In the genomic region with DNA sequence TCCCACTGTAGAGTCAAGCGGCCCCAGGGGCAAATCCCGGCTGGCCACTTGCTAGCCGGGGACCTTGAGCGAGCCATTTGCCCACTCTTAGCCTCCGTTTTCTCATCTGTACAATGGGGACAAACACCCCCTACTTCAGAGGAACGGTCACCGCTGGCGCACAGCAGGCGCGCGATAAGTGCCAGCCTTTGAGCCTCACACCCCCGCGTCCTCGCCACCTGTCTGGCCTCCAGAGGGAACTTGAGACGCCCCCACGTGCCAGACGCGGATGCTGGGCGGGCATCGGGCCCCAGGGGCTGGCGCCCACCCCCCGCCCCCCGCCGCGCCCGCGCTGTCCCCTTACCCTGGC, we compare ENCODE assay signal across 8 cellular contexts.
DNase-seq lines count a peak whose midpoint lies in the region; ATAC-seq and TF ChIP-seq lines count a peak whose summit lies in the region.

No MANE protein-coding gene starts in this region.

- no peaks in the 10 kb centered on the region for H3K36me3 ChIP-seq in SJCRH30
- no peaks in the 10 kb centered on the region for H3K36me3 ChIP-seq in esophagus muscularis mucosa

- H3K9me3 Mint-ChIP-seq in stimulated activated memory B cell treated with anti-CD40 and anti-IgM and Interleukin-4, amounts not matched to agents 10 μg/mL and 1 μg/mL and 100 μg/mL, for 72 hours = no peaks in the 10 kb centered on the region

- TF ChIP-seq EP300 in esophagus muscularis mucosa (IDR thresholded peaks at IDR 0.05) = no peak

- TF ChIP-seq POLR2A in esophagus muscularis mucosa (IDR thresholded peaks at IDR 0.05; ENCODE audit: low read depth) = no peak

- H3K4me3 ChIP-seq in SJCRH30 (peak overlapping the region; percentile 40), esophagus muscularis mucosa (peak overlapping the region; percentile 54 to 68 (median 58))

- peaks cover 15% of the 10 kb centered on the region; the same call in 1 of the 2 replicates for H3K27me3 ChIP-seq in SJCRH30
- no peaks in the 10 kb centered on the region for H3K27me3 ChIP-seq in esophagus muscularis mucosa

- no peaks in the 10 kb centered on the region for H3K36me3 Mint-ChIP-seq in stimulated activated memory B cell treated with anti-CD40 and anti-IgM and Interleukin-4, amounts not matched to agents 10 μg/mL and 1 μg/mL and 100 μg/mL, for 72 hours

- H3K27ac Mint-ChIP-seq in stimulated activated memory B cell treated with anti-CD40 and anti-IgM and Interleukin-4, amounts not matched to agents 10 μg/mL and 1 μg/mL and 100 μg/mL, for 72 hours = no peak overlapping the region

- ATAC-seq in stimulated activated memory B cell treated with anti-CD40 and anti-IgM and Interleukin-4, amounts not matched to agents 10 μg/mL and 1 μg/mL and 100 μg/mL, for 72 hours = no peak

- peaks cover 62% of the 10 kb centered on the region for H3K27me3 Mint-ChIP-seq in stimulated activated memory B cell treated with anti-CD40 and anti-IgM and Interleukin-4, amounts not matched to agents 10 μg/mL and 1 μg/mL and 100 μg/mL, for 72 hours

- no peak overlapping the region for H3K27ac ChIP-seq in SJCRH30
- peak overlapping the region; percentile 57 to 77 (median 70) for H3K27ac ChIP-seq in esophagus muscularis mucosa (replicated peaks in 1 of 4)

- peak; percentile 55 for DNase-seq in NCI-H146 (lab: John Stamatoyannopoulos, UW)
- DNase-seq in NCI-H146 treated with DMSO at 0.1 percent for 48 hours (lab: John Stamatoyannopoulos, UW; ENCODE audit: unreplicated experiment) = no peak
- DNase-seq in SJCRH30 = no peak
- DNase-seq in esophagus muscularis mucosa (ENCODE audit: extremely low spot score) = no peak
- no peak for DNase-seq in kidney glomerular epithelial cell (lab: John Stamatoyannopoulos, UW)
- DNase-seq in KG1 (lab: John Stamatoyannopoulos, UW) = no peak
- DNase-seq in dedifferentiated amniotic fluid mesenchymal stem cell (ENCODE audit: extremely low spot score) = no peak

- H3K9me3 ChIP-seq in SJCRH30 (replicated peaks) (no peaks in the 10 kb centered on the region), esophagus muscularis mucosa (no peaks in the 10 kb centered on the region)

- WGBS in esophagus muscularis mucosa = 41% methylated on average over 10 of the region's 27 CpGs

- peaks cover 5% of the 10 kb centered on the region for H3K4me1 Mint-ChIP-seq in stimulated activated memory B cell treated with anti-CD40 and anti-IgM and Interleukin-4, amounts not matched to agents 10 μg/mL and 1 μg/mL and 100 μg/mL, for 72 hours

- H3K4me1 ChIP-seq in SJCRH30 (peaks cover 10% of the 10 kb centered on the region; the same call in 1 of the 2 replicates), esophagus muscularis mucosa (peaks cover 4 to 49% (median 42%) of the 10 kb centered on the region in 4 donors)

- TF ChIP-seq CTCF in esophagus muscularis mucosa (IDR thresholded peaks at IDR 0.05) = no peak

- peak overlapping the region; percentile 18 for H3K4me3 Mint-ChIP-seq in stimulated activated memory B cell treated with anti-CD40 and anti-IgM and Interleukin-4, amounts not matched to agents 10 μg/mL and 1 μg/mL and 100 μg/mL, for 72 hours

- intact Hi-C loops in esophagus muscularis mucosa (cut with DNase I) = loop anchor here (2.0 kb wide), 1 partner anchor 26 kb away; no protein-coding TSS in a partner anchor
